28 cellular contexts compared by ENCODE assay signal in genomic region chr2:9857814-9858729, GRCh38.
"Had no signal": no experiment of that assay in that cellular context is flagged by ENCODE, and none has a peak within 500 bp of the region (broad histone marks: within the 10 kb centered on the region; RNA-seq: fewer than 3 reads in every experiment).

No MANE protein-coding gene starts in this region.

- H3K79me2 ChIP-seq: parathyroid adenoma had no signal

- H3K9ac ChIP-seq: neural progenitor cell, parathyroid adenoma had no signal

- H3K27ac ChIP-seq: lower lobe of right lung, neural progenitor cell, neutrophil, parathyroid adenoma, psoas muscle, right atrium auricular region, skin epidermis, spleen, suprapubic skin, thoracic aorta, tibial artery, upper lobe of right lung had no signal

- H3K27me3 ChIP-seq: neural progenitor cell, neutrophil, right atrium auricular region, spleen, suprapubic skin, tibial artery, upper lobe of right lung had no signal

- H2AFZ ChIP-seq: neural progenitor cell, parathyroid adenoma had no signal

- ATAC-seq: left ventricle myocardium superior; lower lobe of right lung; natural killer cell; psoas muscle; sciatic nerve; stimulated activated effector memory CD8-positive, alpha-beta T cell treated with anti-CD3 and anti-CD28 coated beads, Interleukin-12 subunit alpha, Interleukin-12 subunit beta, amount 100 ng/mL, for 72 hours; upper lobe of right lung had no signal

- H3K4me2 ChIP-seq: neural progenitor cell had no signal

- FAIRE-seq: islet of Langerhans, urothelium cell line had no signal

- H3K9me3 ChIP-seq: neutrophil, psoas muscle, right atrium auricular region, suprapubic skin, thoracic aorta, upper lobe of right lung had no signal

- DNase-seq: hippocampal formation; immature natural killer cell; left ventricle myocardium superior; lower lobe of right lung; mammary epithelial cell; mesenchymal stem cell; naive B cell; natural killer cell; nephron progenitor cell; occipital lobe; psoas muscle; spleen; stimulated activated CD4-positive, alpha-beta T cell treated with anti-CD3 and anti-CD28 coated beads, Interleukin-4, amount 100 ng/mL, for 24 hours; stimulated activated naive CD4-positive, alpha-beta T cell; tibial artery; trophoblast cell; upper lobe of right lung had no signal

- H3K4me1 ChIP-seq: lower lobe of right lung, neural progenitor cell, parathyroid adenoma, psoas muscle, right atrium auricular region, spleen, suprapubic skin, tibial artery, upper lobe of right lung had no signal

- H3K4me3 ChIP-seq: lower lobe of right lung, neural progenitor cell, psoas muscle, right atrium auricular region, skin epidermis, spleen, suprapubic skin, thoracic aorta, tibial artery, upper lobe of right lung had no signal
